ENCODE assay signal across 17 cellular contexts in genomic region chr16:55567382-55567781, GRCh38. TPM values are rescaled to one million over a fixed set of nuclear protein-coding genes. Genes with fewer than 3 reads are reported as not detected.
DNase-seq lines count a peak whose midpoint lies in the region; ATAC-seq, FAIRE-seq and TF ChIP-seq lines count a peak whose summit lies in the region.
"Had no signal": no experiment of that assay in that cellular context is flagged by ENCODE, and none has a peak within 500 bp of the region (broad histone marks: within the 10 kb centered on the region; RNA-seq: fewer than 3 reads in every experiment).

No MANE protein-coding gene starts in this region.

- H3K36me3 ChIP-seq in heart left ventricle (no peaks in the 10 kb centered on the region), left ventricle myocardium inferior (no peaks in the 10 kb centered on the region), keratinocyte (ENCODE audit: control insufficient read depth in 2 of 2, extremely low read depth in 1 of 2, insufficient read depth in 2 of 2, low read length in 2 of 2) (peaks cover 0 to 3% of the 10 kb centered on the region in 2 experiments), vagina (no peaks in the 10 kb centered on the region)
- H3K36me3 ChIP-seq: HAP-1, SJCRH30 had no signal

- no peaks in the 10 kb centered on the region for H3K9me3 ChIP-seq in heart left ventricle
- H3K9me3 ChIP-seq in left ventricle myocardium inferior (replicated peaks) = no peaks in the 10 kb centered on the region
- no peaks in the 10 kb centered on the region for H3K9me3 ChIP-seq in keratinocyte (ENCODE audit: control insufficient read depth, low read depth, low read length)
- no peaks in the 10 kb centered on the region for H3K9me3 ChIP-seq in vagina
- H3K9me3 ChIP-seq: HAP-1, SJCRH30 had no signal

- H3K79me2 ChIP-seq in keratinocyte (ENCODE audit: control insufficient read depth, insufficient read depth, low read length) = peaks cover 13% of the 10 kb centered on the region

- H2AFZ ChIP-seq in keratinocyte (ENCODE audit: control insufficient read depth, low read length) = peak overlapping the region; percentile 55

- H3K27me3 Mint-ChIP-seq in chondrocyte (ENCODE audit: low read depth) = no peaks in the 10 kb centered on the region
- H3K27me3 Mint-ChIP-seq in activated T-helper 2 cell treated with anti-CD3 and anti-CD28 coated beads, Interferon-gamma antibody, Interleukin-2, Interleukin-4, amounts not matched to agents 10 μg/mL and 5 μg/mL and 100 μg/mL, durations not matched to agents 14 hours and 24 hours and 36 hours (ENCODE audit: low read depth) = no peaks in the 10 kb centered on the region

- peaks cover 26% of the 10 kb centered on the region for H3K4me1 Mint-ChIP-seq in chondrocyte (ENCODE audit: low read depth)
- H3K4me1 Mint-ChIP-seq in activated T-helper 2 cell treated with anti-CD3 and anti-CD28 coated beads, Interferon-gamma antibody, Interleukin-2, Interleukin-4, amounts not matched to agents 10 μg/mL and 5 μg/mL and 100 μg/mL, durations not matched to agents 14 hours and 24 hours and 36 hours (ENCODE audit: low read depth) = no peaks in the 10 kb centered on the region
- H3K4me1 Mint-ChIP-seq: activated CD8-positive, alpha-beta memory T cell treated with anti-CD3 and anti-CD28 coated beads, Interleukin-2, amount 10 ng/mL, durations not matched to agents 7 days and 5 days had no signal

- H3K4me3 ChIP-seq in heart left ventricle = no peak overlapping the region
- H3K4me3 ChIP-seq in left ventricle myocardium inferior = no peak overlapping the region
- peak overlapping the region; percentile 48 to 92 (median 57) for H3K4me3 ChIP-seq in keratinocyte (ENCODE audit: control insufficient read depth in 2 of 3, extremely low read depth in 1 of 3, insufficient read depth in 2 of 3, low read depth in 1 of 3, low read length in 3 of 3)
- peak overlapping the region in 1 of 2 donors; percentile 34 for H3K4me3 ChIP-seq in vagina
- H3K4me3 ChIP-seq: coronary artery, HAP-1, SJCRH30 had no signal

- dilution Hi-C loops in keratinocyte (cut with MboI; ENCODE audit: extremely low pct_ligation_motif_present, low sequenced_read_pairs) = no loop called here

- H3K4me1 ChIP-seq in heart left ventricle = peaks cover 0 to 68% (median 18%) of the 10 kb centered on the region in 12 donors
- H3K4me1 ChIP-seq in left ventricle myocardium inferior = peaks cover 36% of the 10 kb centered on the region
- peaks cover 33% of the 10 kb centered on the region for H3K4me1 ChIP-seq in keratinocyte (ENCODE audit: control insufficient read depth, extremely low read depth, insufficient read depth, low read length)
- H3K4me1 ChIP-seq in vagina = peaks cover 14% of the 10 kb centered on the region
- H3K4me1 ChIP-seq: HAP-1, SJCRH30 had no signal

- FAIRE-seq in keratinocyte (lab: Jason Lieb, UNC) = peak; percentile 86

- DNase-seq in heart left ventricle (no peak), left ventricle myocardium inferior (no peak), chondrocyte (ENCODE audit: low spot score) (no peak), keratinocyte (ENCODE audit: low read depth, low spot score) (no peak), vagina (ENCODE audit: extremely low spot score in 2 of 2) (no peak), nucleus accumbens (lab: John Stamatoyannopoulos, UW) (no peak), NCI-H187 (lab: John Stamatoyannopoulos, UW) (no peak)
- DNase-seq in activated T-helper 2 cell treated with anti-CD3 and anti-CD28 coated beads, Interferon-gamma antibody, Interleukin-2, Interleukin-4, amounts not matched to agents 10 μg/mL and 5 μg/mL and 100 μg/mL, durations not matched to agents 14 hours and 24 hours and 36 hours (ENCODE audit: low spot score) = no peak
- DNase-seq: activated CD8-positive, alpha-beta memory T cell treated with anti-CD3 and anti-CD28 coated beads, Interleukin-2, amount 10 ng/mL, durations not matched to agents 7 days and 5 days; DND-41; head of caudate nucleus; NCI-H1092; NCI-H524; SJCRH30 had no signal

- ATAC-seq in heart left ventricle = peak in 3 of 4 donors; percentile 59 to 75 (median 71)
- ATAC-seq: activated CD8-positive, alpha-beta memory T cell treated with anti-CD3 and anti-CD28 coated beads, Interleukin-2, amount 10 ng/mL, durations not matched to agents 7 days and 5 days; activated naive CD4-positive, alpha-beta T cell treated with anti-CD3 and anti-CD28 coated beads, Interleukin-2, amount 50 U/mL, for 72 hours had no signal

- peak overlapping the region in 1 of 12 donors; percentile 15 for H3K27ac ChIP-seq in heart left ventricle
- no peak overlapping the region for H3K27ac ChIP-seq in left ventricle myocardium inferior (replicated peaks)
- H3K27ac ChIP-seq in keratinocyte (ENCODE audit: control insufficient read depth, insufficient read depth, low read length) = peak overlapping the region; percentile 97
- peak overlapping the region; percentile 9 for H3K27ac ChIP-seq in vagina
- H3K27ac ChIP-seq: coronary artery, SJCRH30 had no signal

- H3K27me3 ChIP-seq in heart left ventricle (no peaks in the 10 kb centered on the region), left ventricle myocardium inferior (ENCODE audit: low read depth) (no peaks in the 10 kb centered on the region), keratinocyte (ENCODE audit: control insufficient read depth, extremely low read depth, insufficient read depth, low read length) (no peaks in the 10 kb centered on the region), vagina (no peaks in the 10 kb centered on the region)
- H3K27me3 ChIP-seq: SJCRH30 had no signal

- no peak overlapping the region for H3K4me3 Mint-ChIP-seq in chondrocyte (ENCODE audit: unreplicated experiment)
- H3K4me3 Mint-ChIP-seq in activated T-helper 2 cell treated with anti-CD3 and anti-CD28 coated beads, Interferon-gamma antibody, Interleukin-2, Interleukin-4, amounts not matched to agents 10 μg/mL and 5 μg/mL and 100 μg/mL, durations not matched to agents 14 hours and 24 hours and 36 hours (ENCODE audit: low read depth) = no peak overlapping the region
- H3K4me3 Mint-ChIP-seq: activated CD8-positive, alpha-beta memory T cell treated with anti-CD3 and anti-CD28 coated beads, Interleukin-2, amount 10 ng/mL, durations not matched to agents 7 days and 5 days had no signal

- no peaks in the 10 kb centered on the region for H3K9me1 ChIP-seq in keratinocyte (ENCODE audit: control insufficient read depth, extremely low read depth, insufficient read depth, low read length)

- H3K4me2 ChIP-seq in keratinocyte (ENCODE audit: control insufficient read depth, extremely low read depth, insufficient read depth, low read depth, low read length) = peak overlapping the region; percentile 98

- TF ChIP-seq CTCF in heart left ventricle (IDR thresholded peaks at IDR 0.05) (no peak), left ventricle myocardium inferior (IDR thresholded peaks at IDR 0.05; ENCODE audit: borderline replicate concordance) (no peak), chondrocyte (IDR thresholded peaks at IDR 0.05) (no peak), keratinocyte (optimal IDR thresholded peaks at IDR 0.05 in 1 of 3, IDR thresholded peaks at IDR 0.05 in 1 of 3, conservative IDR thresholded peaks at IDR 0.05 in 1 of 3; ENCODE audit: extremely low read depth in 1 of 3, insufficient read depth in 2 of 3, low read length in 3 of 3) (no peak), vagina (IDR thresholded peaks at IDR 0.05) (no peak)

- H3K27ac Mint-ChIP-seq in chondrocyte (ENCODE audit: unreplicated experiment) = peak overlapping the region; percentile 72
- H3K27ac Mint-ChIP-seq in activated T-helper 2 cell treated with anti-CD3 and anti-CD28 coated beads, Interferon-gamma antibody, Interleukin-2, Interleukin-4, amounts not matched to agents 10 μg/mL and 5 μg/mL and 100 μg/mL, durations not matched to agents 14 hours and 24 hours and 36 hours = no peak overlapping the region
- H3K27ac Mint-ChIP-seq: activated CD8-positive, alpha-beta memory T cell treated with anti-CD3 and anti-CD28 coated beads, Interleukin-2, amount 10 ng/mL, durations not matched to agents 7 days and 5 days; activated naive CD4-positive, alpha-beta T cell treated with anti-CD3 and anti-CD28 coated beads, Interleukin-2, amount 50 U/mL, for 72 hours had no signal

- TF ChIP-seq POLR2A in heart left ventricle (IDR thresholded peaks at IDR 0.05) = no peak
- no peak for TF ChIP-seq POLR2A in vagina (IDR thresholded peaks at IDR 0.05)

- intact Hi-C loops in heart left ventricle (cut with DNase I) = no loop called here
- intact Hi-C loops in left ventricle myocardium inferior (cut with micrococcal nuclease) = no loop called here
- intact Hi-C loops in vagina (cut with DNase I) = no loop called here
- intact Hi-C loops in activated T-helper 2 cell treated with anti-CD3 and anti-CD28 coated beads, Interferon-gamma antibody, Interleukin-2, Interleukin-4, amounts not matched to agents 10 μg/mL and 5 μg/mL and 100 μg/mL, durations not matched to agents 14 hours and 24 hours and 36 hours (cut with micrococcal nuclease) = no loop called here

- WGBS in heart left ventricle, 4 donors = 60 to 79% (median 71%) methylated on average over 3 of the region's 3 CpGs

- H3K9ac ChIP-seq in keratinocyte (ENCODE audit: control insufficient read depth, extremely low read depth, insufficient read depth, low read length) = peak overlapping the region; percentile 81

- peaks cover 3% of the 10 kb centered on the region for H3K36me3 Mint-ChIP-seq in chondrocyte (ENCODE audit: low read depth)
- H3K36me3 Mint-ChIP-seq in activated T-helper 2 cell treated with anti-CD3 and anti-CD28 coated beads, Interferon-gamma antibody, Interleukin-2, Interleukin-4, amounts not matched to agents 10 μg/mL and 5 μg/mL and 100 μg/mL, durations not matched to agents 14 hours and 24 hours and 36 hours (ENCODE audit: low read depth) = no peaks in the 10 kb centered on the region
- H3K36me3 Mint-ChIP-seq: activated CD8-positive, alpha-beta memory T cell treated with anti-CD3 and anti-CD28 coated beads, Interleukin-2, amount 10 ng/mL, durations not matched to agents 7 days and 5 days; activated naive CD4-positive, alpha-beta T cell treated with anti-CD3 and anti-CD28 coated beads, Interleukin-2, amount 50 U/mL, for 72 hours had no signal

- no peaks in the 10 kb centered on the region for H4K20me1 ChIP-seq in keratinocyte (ENCODE audit: control insufficient read depth, extremely low read depth, insufficient read depth, low read length)

- H3K9me3 Mint-ChIP-seq in chondrocyte (ENCODE audit: low read depth) = no peaks in the 10 kb centered on the region
- no peaks in the 10 kb centered on the region for H3K9me3 Mint-ChIP-seq in activated T-helper 2 cell treated with anti-CD3 and anti-CD28 coated beads, Interferon-gamma antibody, Interleukin-2, Interleukin-4, amounts not matched to agents 10 μg/mL and 5 μg/mL and 100 μg/mL, durations not matched to agents 14 hours and 24 hours and 36 hours
- H3K9me3 Mint-ChIP-seq: activated naive CD4-positive, alpha-beta T cell treated with anti-CD3 and anti-CD28 coated beads, Interleukin-2, amount 50 U/mL, for 72 hours had no signal

RNA-seq across cellular contexts. Expression of gene CAPNS2, which starts 0.9 kb away (rescaled TPM):
- total RNA-seq in heart left ventricle (under 1 TPM in 1 of 9 donors, not detected in 8; 0.72 TPM), left ventricle myocardium inferior (not detected), chondrocyte (0.35 to 0.56 TPM (median 0.36 TPM) in 3 replicates), vagina (33.9 TPM)
- polyA plus RNA-seq in heart left ventricle (not detected), keratinocyte (39.4 to 82.8 TPM (median 70.5 TPM) in 3 replicates)
- polyA plus RNA-seq in keratinocyte (2011; ENCODE audit: low read depth) = 194 TPM
- 61.1 and 89.4 TPM in 2 replicates for polyA plus RNA-seq in keratinocyte (2011; cell fraction: cytosol; rRNA removed)
- 91.4 and 118 TPM in 2 replicates for polyA plus RNA-seq in keratinocyte (2011; cell fraction: nucleus; rRNA removed)
- 30.0 and 146 TPM in 2 replicates for polyA plus RNA-seq in keratinocyte (2012; ENCODE audit: low replicate concordance)
- 0.95 to 36.4 TPM (median 32.8 TPM) in 3 replicates for polyA minus RNA-seq in keratinocyte
- polyA minus RNA-seq in keratinocyte (2011; cell fraction: cytosol; rRNA and poly(A)+ RNA removed) = 17.6 TPM
- polyA minus RNA-seq in keratinocyte (2011; cell fraction: nucleus; rRNA and poly(A)+ RNA removed) = 15.3 and 31.8 TPM in 2 replicates
- not detected in 2 replicates for total RNA-seq in activated T-helper 2 cell treated with anti-CD3 and anti-CD28 coated beads, Interferon-gamma antibody, Interleukin-2, Interleukin-4, amounts not matched to agents 10 μg/mL and 5 μg/mL and 100 μg/mL, durations not matched to agents 14 hours and 24 hours and 36 hours
- total RNA-seq: activated CD8-positive, alpha-beta memory T cell treated with anti-CD3 and anti-CD28 coated beads, Interleukin-2, amount 10 ng/mL, durations not matched to agents 7 days and 5 days; activated naive CD4-positive, alpha-beta T cell treated with anti-CD3 and anti-CD28 coated beads, Interleukin-2, amount 50 U/mL, for 72 hours; SJCRH30 had no signal

RNA-seq across cellular contexts. Expression of gene LPCAT2, which starts 58.5 kb away (rescaled TPM):
- total RNA-seq in heart left ventricle = 10 to 100 TPM in 3 of 9 donors, 1 to 10 TPM in 6; 4.1 to 13.6 (median 7.6) TPM
- 1 to 10 TPM; 3.8 to 5.2 TPM for polyA plus RNA-seq in heart left ventricle
- 6.9 TPM for total RNA-seq in left ventricle myocardium inferior
- 15.2 to 18.7 TPM (median 17.4 TPM) in 3 replicates for total RNA-seq in chondrocyte
- 34.2 to 54.4 TPM (median 45.6 TPM) in 3 replicates for polyA plus RNA-seq in keratinocyte
- 25.8 TPM for polyA plus RNA-seq in keratinocyte (2011; ENCODE audit: low read depth)
- polyA plus RNA-seq in keratinocyte (2011; cell fraction: cytosol; rRNA removed) = 10.9 and 27.6 TPM in 2 replicates
- polyA plus RNA-seq in keratinocyte (2011; cell fraction: nucleus; rRNA removed) = 46.1 and 58.3 TPM in 2 replicates
- polyA plus RNA-seq in keratinocyte (2012; ENCODE audit: low replicate concordance) = 23.6 and 46.0 TPM in 2 replicates
- 19.9 to 31.9 TPM (median 22.2 TPM) in 3 replicates for polyA minus RNA-seq in keratinocyte
- 29.7 TPM for polyA minus RNA-seq in keratinocyte (2011; cell fraction: cytosol; rRNA and poly(A)+ RNA removed)
- polyA minus RNA-seq in keratinocyte (2011; cell fraction: nucleus; rRNA and poly(A)+ RNA removed) = 65.9 and 91.0 TPM in 2 replicates
- 11.3 TPM for total RNA-seq in vagina
- 4.1 and 4.7 TPM in 2 replicates for total RNA-seq in activated T-helper 2 cell treated with anti-CD3 and anti-CD28 coated beads, Interferon-gamma antibody, Interleukin-2, Interleukin-4, amounts not matched to agents 10 μg/mL and 5 μg/mL and 100 μg/mL, durations not matched to agents 14 hours and 24 hours and 36 hours

Comparison
In these comparisons a context has a peak if more than half of its experiments do, and no peak if none do; other contexts are left out.
1. H3K4me3 ChIP-seq: peak in keratinocyte (3 of 3); none in heart left ventricle (0 of 12) and left ventricle myocardium inferior (single experiment).
2. RNA of gene CAPNS2, which starts 0.9 kb away (total RNA-seq): 33.9 TPM in vagina (single experiment); 0.35 to 0.56 TPM in chondrocyte, 0.72 TPM in heart left ventricle, not detected in left ventricle myocardium inferior (single experiment) and not detected in activated T-helper 2 cell treated with anti-CD3 and anti-CD28 coated beads, Interferon-gamma antibody, Interleukin-2, Interleukin-4, amounts not matched to agents 10 μg/mL and 5 μg/mL and 100 μg/mL, durations not matched to agents 14 hours and 24 hours and 36 hours; every median in the first group is over 10 times any median in the second.